Comparison of ENCODE assay signal across 17 cellular contexts in genomic region chr4:85598936-85599335, GRCh38.
DNase-seq lines count a peak whose midpoint lies in the region; ATAC-seq, FAIRE-seq and TF ChIP-seq lines count a peak whose summit lies in the region.
"Had no signal": no experiment of that assay in that cellular context is flagged by ENCODE, and none has a peak within 500 bp of the region (broad histone marks: within the 10 kb centered on the region; RNA-seq: fewer than 3 reads in every experiment).

No MANE protein-coding gene starts in this region.

- peaks cover 10% of the 10 kb centered on the region for H3K36me3 Mint-ChIP-seq in IgD-negative memory B cell
- H3K36me3 Mint-ChIP-seq in memory B cell = peaks cover 11% of the 10 kb centered on the region

- H3K4me1 Mint-ChIP-seq in IgD-negative memory B cell (peaks cover 19 to 61% (median 46%) of the 10 kb centered on the region in 3 donors), memory B cell (peaks cover 22% of the 10 kb centered on the region)

- no peaks in the 10 kb centered on the region for H3K27me3 Mint-ChIP-seq in IgD-negative memory B cell
- H3K27me3 Mint-ChIP-seq in memory B cell = no peaks in the 10 kb centered on the region
- H3K27me3 Mint-ChIP-seq: CD4-positive, alpha-beta T cell had no signal

- ATAC-seq in memory B cell (ENCODE audit: low read depth) = no peak

- H3K4me3 Mint-ChIP-seq in IgD-negative memory B cell (no peak overlapping the region), memory B cell (no peak overlapping the region)
- H3K4me3 Mint-ChIP-seq: CD4-positive, alpha-beta T cell; HFFc6 had no signal

- peak; percentile 29 to 85 (median 80) for DNase-seq in NCI-H1417 (lab: John Stamatoyannopoulos, UW)
- DNase-seq in NCI-H1417 treated with DMSO at 0.1 percent for 48 hours (lab: John Stamatoyannopoulos, UW) = no peak
- DNase-seq in NCI-H345 (lab: John Stamatoyannopoulos, UW) = peak; percentile 37
- DNase-seq in memory B cell (ENCODE audit: low spot score in 2 of 2) = no peak
- DNase-seq in D721Med (ENCODE audit: insufficient read length, low spot score) = no peak
- DNase-seq in NCI-H82 treated with DMSO at 0.1 percent for 48 hours (lab: John Stamatoyannopoulos, UW; ENCODE audit: unreplicated experiment) = no peak
- DNase-seq in LoVo (ENCODE audit: low spot score) = no peak
- DNase-seq: Caco-2; CD4-positive, alpha-beta T cell; DND-41; H7; HFFc6; NCI-H1694 treated with DMSO at 0.1 percent for 48 hours; NCI-H226; SHP77; T-helper 9 cell had no signal

- H3K27ac Mint-ChIP-seq in IgD-negative memory B cell = peak overlapping the region in 2 of 3 donors; percentile 23 to 41
- H3K27ac Mint-ChIP-seq in memory B cell = peak overlapping the region; percentile 45
- H3K27ac Mint-ChIP-seq: CD4-positive, alpha-beta T cell; HFFc6 had no signal

- H3K9me3 Mint-ChIP-seq in IgD-negative memory B cell (peaks cover 0 to 3% (median 2%) of the 10 kb centered on the region in 3 donors), memory B cell (peaks cover 1% of the 10 kb centered on the region)
- H3K9me3 Mint-ChIP-seq: HFFc6 had no signal

- no peak for TF ChIP-seq CTCF in D721Med (IDR thresholded peaks at IDR 0.05; ENCODE audit: insufficient read depth, missing control alignments)

- no peak for FAIRE-seq in D721Med (lab: Jason Lieb, UNC)

Comparison
In these comparisons a context has a peak if more than half of its experiments do, and no peak if none do; other contexts are left out.
1. DNase-seq: peak in NCI-H1417 (3 of 3) and NCI-H345 (single experiment); none in NCI-H1417 treated with DMSO at 0.1 percent for 48 hours (single experiment), memory B cell (0 of 2), D721Med (single experiment), NCI-H82 treated with DMSO at 0.1 percent for 48 hours (single experiment) and LoVo (single experiment).